1 cellular context compared by ENCODE assay signal in the genomic region with DNA sequence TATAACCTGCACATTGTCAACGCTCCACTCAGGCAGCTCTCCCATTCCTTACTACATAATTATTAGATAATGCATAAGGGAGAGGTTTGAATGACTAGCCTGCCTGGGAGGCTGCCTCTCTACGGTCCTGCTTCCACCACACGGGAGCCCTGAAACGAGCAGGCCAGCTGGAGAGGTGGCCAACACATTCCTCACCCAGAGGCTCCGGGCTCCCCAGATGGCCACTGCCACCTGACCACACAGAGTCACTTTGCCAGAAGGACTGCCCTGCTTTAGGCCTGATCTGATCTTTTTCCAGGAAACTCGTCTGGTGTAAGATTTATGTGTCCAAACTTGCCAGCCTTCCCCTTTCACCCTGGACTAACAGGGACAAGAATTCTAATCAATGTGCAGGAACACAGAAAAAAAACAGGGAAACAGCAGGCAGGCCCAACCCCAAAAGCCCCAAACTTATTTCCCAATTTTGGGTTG.
TF ChIP-seq lines count a peak whose summit lies in the region.

No MANE protein-coding gene starts in this region.

TF ChIP-seq in SK-N-SH treated with all-trans-retinoic acid at 6 μM for 48 hours, 23 proteins besides CTCF, POLR2A, EP300 and RAD21 (continued from another document):
- no peak for TF ChIP-seq ZNF70 (CRISPR knock-in tag; IDR thresholded peaks at IDR 0.05)
